21 cellular contexts compared by ENCODE assay signal in the genomic region with DNA sequence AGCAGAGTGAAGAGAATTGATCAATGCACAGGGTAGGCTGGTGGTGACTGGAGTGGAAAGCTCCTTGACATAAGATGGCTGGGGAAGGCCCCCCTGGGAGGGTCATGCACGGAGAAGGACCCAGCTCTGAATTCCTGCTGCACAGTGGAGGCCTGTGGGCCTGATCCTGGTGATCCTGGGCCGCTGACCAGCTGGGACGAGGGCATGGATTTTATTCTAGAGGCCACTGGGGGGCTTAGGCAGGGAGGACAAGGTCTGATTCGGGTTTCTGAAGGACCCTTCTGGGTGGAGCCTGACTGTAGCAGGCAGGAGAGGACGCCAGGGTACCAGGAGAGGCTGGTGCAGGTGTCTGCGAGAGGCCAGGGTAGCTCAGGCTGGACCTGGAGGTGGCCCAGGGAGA. TPM values are rescaled to one million over a fixed set of nuclear protein-coding genes. Genes with fewer than 3 reads are reported as not detected.
DNase-seq lines count a peak whose midpoint lies in the region; ATAC-seq, FAIRE-seq and TF ChIP-seq lines count a peak whose summit lies in the region.
"Had no signal": no experiment of that assay in that cellular context is flagged by ENCODE, and none has a peak within 500 bp of the region (broad histone marks: within the 10 kb centered on the region; RNA-seq: fewer than 3 reads in every experiment).

No MANE protein-coding gene starts in this region.

- H3K4me3 ChIP-seq in BLaER1 treated with 17β-estradiol and CSF1 and Interleukin-3, amounts not matched to agents 10 nM and 100 nM, result no peak overlapping the region
- H3K4me3 ChIP-seq in bronchial epithelial cell (ENCODE audit: low read depth, low read length), result no peak overlapping the region
- H3K4me3 ChIP-seq: GM23248 had no signal

- no peak for TF ChIP-seq CTCF in bronchial epithelial cell (IDR thresholded peaks at IDR 0.05; ENCODE audit: insufficient read depth, low read length, severe bottlenecking)

- DNase-seq in bronchial epithelial cell (ENCODE audit: low read depth), result no peak
- peak; percentile 57 for DNase-seq in posterior vena cava (ENCODE audit: low spot score)
- no peak for DNase-seq in LoVo (ENCODE audit: low spot score)
- DNase-seq in stimulated activated CD4-positive, alpha-beta T cell treated with anti-CD3 and anti-CD28 coated beads, Interleukin-4, amount 100 ng/mL, for 1 hour, result no peak
- DNase-seq: CD4-positive, alpha-beta T cell; GM23248; HCEC 1CT; KBM-7 had no signal

- no peak overlapping the region for H3K27ac ChIP-seq in BLaER1 treated with 17β-estradiol and CSF1 and Interleukin-3, amounts not matched to agents 10 nM and 100 nM
- H3K27ac ChIP-seq in temporal lobe (ENCODE audit: low read depth, low read length), result peak overlapping the region; percentile 22
- H3K27ac ChIP-seq: C4-2B, GM23248 had no signal

- peaks cover 0 to 22% (median 0%) of the 10 kb centered on the region in 11 experiments; a peak in 4 of 22 replicates for H4K20me1 ChIP-seq in BLaER1 treated with 17β-estradiol and CSF1 and Interleukin-3, amounts not matched to agents 10 nM and 100 nM

- peak overlapping the region in 6 of 11 experiments; percentile 10 to 82 (median 42); a peak in 7 of 22 replicates for H3K4me2 ChIP-seq in BLaER1 treated with 17β-estradiol and CSF1 and Interleukin-3, amounts not matched to agents 10 nM and 100 nM

- intact Hi-C loops in posterior vena cava (cut with DNase I), result no loop called here

- H3K36me3 ChIP-seq in BLaER1 treated with 17β-estradiol and CSF1 and Interleukin-3, amounts not matched to agents 10 nM and 100 nM, result no peaks in the 10 kb centered on the region
- no peaks in the 10 kb centered on the region for H3K36me3 ChIP-seq in bronchial epithelial cell (ENCODE audit: control insufficient read depth, insufficient read depth, low read length)

- no peak overlapping the region for H3K9ac ChIP-seq in BLaER1 treated with 17β-estradiol and CSF1 and Interleukin-3, amounts not matched to agents 10 nM and 100 nM
- H3K9ac ChIP-seq: GM23248 had no signal

- H3K4me1 ChIP-seq in BLaER1 treated with 17β-estradiol and CSF1 and Interleukin-3, amounts not matched to agents 10 nM and 100 nM, result peaks cover 18 to 73% (median 66%) of the 10 kb centered on the region in 10 experiments
- H3K4me1 ChIP-seq: Caco-2 had no signal

- ATAC-seq in GM19351 (IDR thresholded peaks at IDR 0.05; ENCODE audit: unreplicated experiment), result no peak

- FAIRE-seq in bronchial epithelial cell (lab: Jason Lieb, UNC), result peak; percentile 13
- FAIRE-seq: D721Med, G401.6, GM12891, GM18507, HepG2 had no signal

- H3K9me3 ChIP-seq in BLaER1 treated with 17β-estradiol and CSF1 and Interleukin-3, amounts not matched to agents 10 nM and 100 nM (replicated peaks in 1 of 11), result no peaks in the 10 kb centered on the region
- H3K9me3 ChIP-seq: Caco-2 had no signal

- no peaks in the 10 kb centered on the region for H3K27me3 ChIP-seq in BLaER1 treated with 17β-estradiol and CSF1 and Interleukin-3, amounts not matched to agents 10 nM and 100 nM
- H3K27me3 ChIP-seq in bronchial epithelial cell (ENCODE audit: control insufficient read depth, insufficient read depth, low read length), result peaks cover 4% of the 10 kb centered on the region

RNA-seq across cellular contexts. Expression of gene MPPED1, which starts 31.3 kb away (rescaled TPM):
- not detected in 2 replicates for total RNA-seq in bronchial epithelial cell
- total RNA-seq in posterior vena cava, result not detected
- 339 TPM for total RNA-seq in temporal lobe
- total RNA-seq: A172; B cell; Caco-2; CD4-positive, alpha-beta T cell; GM23248; H4; HepG2 had no signal

Comparison
In these comparisons a context has a peak if more than half of its experiments do, and no peak if none do; other contexts are left out.
1. RNA of gene MPPED1, which starts 31.3 kb away (total RNA-seq): 339 TPM in temporal lobe (single experiment); not detected in bronchial epithelial cell and not detected in posterior vena cava; every median in the first group is over 100 times any median in the second.